1 cellular context compared by ENCODE assay signal in genomic region chr1:26695417-26696190, GRCh38.
TF ChIP-seq lines count a peak whose summit lies in the region.

TSS of gene ARID1A (plus strand) at chr1:26696015. CDS start at chr1:26696404, 389 bp downstream.

TF ChIP-seq in HepG2, 621 proteins besides CTCF, POLR2A, EP300 and RAD21 (continued from another document and continues in another):
- TF ChIP-seq ZNF747 (CRISPR knock-in tag; IDR thresholded peaks at IDR 0.05; ENCODE audit: borderline replicate concordance) (peak; percentile 64; the same call in 1 of the 2 replicates), SATB2 (CRISPR knock-in tag; IDR thresholded peaks at IDR 0.05) (no peak), SMYD3 (CRISPR knock-in tag; IDR thresholded peaks at IDR 0.05) (no peak), ONECUT2 (CRISPR knock-in tag; IDR thresholded peaks at IDR 0.05) (no peak; the same call in 1 of the 2 replicates), ZNF891 (CRISPR knock-in tag; IDR thresholded peaks at IDR 0.05) (peak; percentile 81), ZNF24 (IDR thresholded peaks at IDR 0.05) (peak; percentile 76), ZNF782 (CRISPR knock-in tag; IDR thresholded peaks at IDR 0.05; ENCODE audit: borderline replicate concordance) (peak; percentile 81; the same call in 1 of the 2 replicates), ZNF331 (CRISPR knock-in tag; IDR thresholded peaks at IDR 0.05) (peak; percentile 96), ZFP1 (CRISPR knock-in tag; IDR thresholded peaks at IDR 0.05) (no peak), ELK4 (CRISPR knock-in tag; IDR thresholded peaks at IDR 0.05; ENCODE audit: borderline replicate concordance) (no peak), ZBTB2 (CRISPR knock-in tag; IDR thresholded peaks at IDR 0.05; ENCODE audit: low read depth) (peak; percentile 77), RARA (CRISPR knock-in tag; IDR thresholded peaks at IDR 0.05) (peak; percentile 71), ZIK1 (CRISPR knock-in tag; IDR thresholded peaks at IDR 0.05; ENCODE audit: borderline replicate concordance, low read depth) (peak; percentile 75; the same call in 1 of the 2 replicates), MAFF (IDR thresholded peaks at IDR 0.05; ENCODE audit: low read depth, low read length) (no peak), RFX5 (IDR thresholded peaks at IDR 0.05; ENCODE audit: low read depth, low read length) (no peak), IKZF1 (IDR thresholded peaks at IDR 0.05) (no peak), GZF1 (CRISPR knock-in tag; IDR thresholded peaks at IDR 0.05) (no peak), SNRNP70 (IDR thresholded peaks at IDR 0.05; ENCODE audit: low read depth, low read length) (no peak), IKZF5 (CRISPR knock-in tag; IDR thresholded peaks at IDR 0.05) (peak; percentile 95), SOX6 (IDR thresholded peaks at IDR 0.05) (no peak), SOX6 (CRISPR knock-in tag; IDR thresholded peaks at IDR 0.05) (peak; percentile 84; the same call in 1 of the 2 replicates), FOXA3 (CRISPR knock-in tag; IDR thresholded peaks at IDR 0.05) (peak; percentile 78), PPARG (CRISPR knock-in tag; conservative IDR thresholded peaks at IDR 0.05) (peak; percentile 67), TFDP1 (CRISPR knock-in tag; IDR thresholded peaks at IDR 0.05; ENCODE audit: borderline replicate concordance) (peak; percentile 89; the same call in 1 of the 2 replicates), NFIB (CRISPR knock-in tag; IDR thresholded peaks at IDR 0.05; ENCODE audit: borderline replicate concordance) (no peak), ZNF619 (CRISPR knock-in tag; IDR thresholded peaks at IDR 0.05) (no peak; the same call in 1 of the 2 replicates), PLRG1 (conservative IDR thresholded peaks at IDR 0.05) (no peak), TOE1 (CRISPR knock-in tag; IDR thresholded peaks at IDR 0.05) (no peak; the same call in 1 of the 2 replicates), ZNF7 (CRISPR knock-in tag; IDR thresholded peaks at IDR 0.05) (peak; percentile 59; the same call in 1 of the 2 replicates), ZNF343 (CRISPR knock-in tag; IDR thresholded peaks at IDR 0.05) (peak; percentile 88), ZBTB21 (CRISPR knock-in tag; IDR thresholded peaks at IDR 0.05) (peak; percentile 62), ZBTB40 (IDR thresholded peaks at IDR 0.05) (no peak), ZBTB40 (CRISPR knock-in tag; IDR thresholded peaks at IDR 0.05) (peak; percentile 79), HNRNPK (IDR thresholded peaks at IDR 0.05; ENCODE audit: low read depth, low read length, poor library complexity, severe bottlenecking) (peak; percentile 92), ZNF614 (CRISPR knock-in tag; IDR thresholded peaks at IDR 0.05; ENCODE audit: borderline replicate concordance) (peak; percentile 79; the same call in 1 of the 2 replicates), ZNF768 (CRISPR knock-in tag; IDR thresholded peaks at IDR 0.05) (peak; percentile 85), KLF15 (CRISPR knock-in tag; IDR thresholded peaks at IDR 0.05; ENCODE audit: borderline replicate concordance) (peak; percentile 88; the same call in 1 of the 2 replicates), NR2F6 (IDR thresholded peaks at IDR 0.05) (no peak), NR2F6 (CRISPR knock-in tag; IDR thresholded peaks at IDR 0.05) (peak; percentile 75; the same call in 1 of the 2 replicates), ZMAT3 (CRISPR knock-in tag; conservative IDR thresholded peaks at IDR 0.05) (peak; percentile 94), ARNT (IDR thresholded peaks at IDR 0.05) (no peak), FOSL2 (CRISPR knock-in tag; IDR thresholded peaks at IDR 0.05) (peak; percentile 76), ZNF746 (CRISPR knock-in tag; IDR thresholded peaks at IDR 0.05) (peak; percentile 100), SALL2 (CRISPR knock-in tag; IDR thresholded peaks at IDR 0.05) (no peak; the same call in none of the 2 replicates), NCOA1 (CRISPR knock-in tag; IDR thresholded peaks at IDR 0.05) (0 out of 2 replicates have a peak, but pooled peaks have one; percentile 43), ZNF672 (CRISPR knock-in tag; IDR thresholded peaks at IDR 0.05) (no peak), HES4 (CRISPR knock-in tag; IDR thresholded peaks at IDR 0.05; ENCODE audit: borderline replicate concordance) (peak; percentile 92), ZNF800 (CRISPR knock-in tag; IDR thresholded peaks at IDR 0.05) (no peak; the same call in 1 of the 2 replicates), HMG20B (CRISPR knock-in tag; conservative IDR thresholded peaks at IDR 0.05) (peak; percentile 83; the same call in 1 of the 2 replicates), JUND (CRISPR knock-in tag; IDR thresholded peaks at IDR 0.05) (peak; percentile 50; the same call in 1 of the 2 replicates), MAFG (CRISPR knock-in tag; IDR thresholded peaks at IDR 0.05) (no peak), MED13 (CRISPR knock-in tag; IDR thresholded peaks at IDR 0.05) (peak; percentile 91), ZNF556 (CRISPR knock-in tag; IDR thresholded peaks at IDR 0.05; ENCODE audit: borderline replicate concordance) (peak; percentile 85), ZNF563 (CRISPR knock-in tag; IDR thresholded peaks at IDR 0.05) (peak; percentile 80; the same call in 1 of the 2 replicates), PLSCR1 (CRISPR knock-in tag; IDR thresholded peaks at IDR 0.05; ENCODE audit: borderline replicate concordance) (no peak), DNMT3B (CRISPR knock-in tag; conservative IDR thresholded peaks at IDR 0.05) (peak; percentile 42; the same call in 1 of the 2 replicates), GATAD1 (CRISPR knock-in tag; IDR thresholded peaks at IDR 0.05) (peak; percentile 78), SNAI1 (CRISPR knock-in tag; IDR thresholded peaks at IDR 0.05; ENCODE audit: borderline replicate concordance) (no peak), ZNF234 (CRISPR knock-in tag; conservative IDR thresholded peaks at IDR 0.05) (peak; percentile 67; the same call in 1 of the 2 replicates), TOPORS (CRISPR knock-in tag; IDR thresholded peaks at IDR 0.05) (peak; percentile 92), ZFP62 (CRISPR knock-in tag; IDR thresholded peaks at IDR 0.05) (no peak), PHF21A (CRISPR knock-in tag; IDR thresholded peaks at IDR 0.05) (peak; percentile 95), ZNF674 (CRISPR knock-in tag; IDR thresholded peaks at IDR 0.05; ENCODE audit: low read depth) (no peak)
